16 cellular contexts compared by ENCODE assay signal in the genomic region with DNA sequence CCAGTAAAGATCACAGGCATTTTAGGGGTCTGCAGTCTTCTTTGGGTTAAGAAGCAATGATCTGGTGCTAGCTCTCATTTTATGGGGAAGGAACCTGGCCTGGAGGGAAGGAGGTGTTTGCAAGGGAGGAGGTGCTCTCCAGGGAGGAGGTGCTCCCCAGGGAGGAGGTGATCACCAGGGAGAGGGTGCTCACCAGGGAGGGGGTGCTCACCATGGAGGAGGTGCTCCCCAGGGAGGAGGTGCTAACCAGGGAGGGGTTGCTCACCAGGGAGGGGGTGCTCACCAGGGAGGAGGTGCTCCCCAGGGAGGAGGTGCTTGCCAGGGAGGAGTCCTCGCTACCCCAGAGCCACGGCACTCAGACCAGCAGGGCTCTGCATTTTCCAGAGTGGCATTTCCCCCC.
DNase-seq lines count a peak whose midpoint lies in the region; ATAC-seq and TF ChIP-seq lines count a peak whose summit lies in the region.
"Had no signal": no experiment of that assay in that cellular context is flagged by ENCODE, and none has a peak within 500 bp of the region (broad histone marks: within the 10 kb centered on the region; RNA-seq: fewer than 3 reads in every experiment).

No MANE protein-coding gene starts in this region.

- H3K4me2 ChIP-seq in BLaER1 (peak overlapping the region; percentile 17), MM.1S (ENCODE audit: low read depth, low read length) (no peak overlapping the region)

- H4K20me1 ChIP-seq in BLaER1 (peaks cover 29% of the 10 kb centered on the region; the same call in 1 of the 2 replicates), MM.1S (ENCODE audit: insufficient read depth, low read length) (no peaks in the 10 kb centered on the region)

- peaks cover 3% of the 10 kb centered on the region for H3K27me3 Mint-ChIP-seq in activated B cell treated with CpG ODN at 0.5 μM for 24 hours
- H3K27me3 Mint-ChIP-seq in stimulated activated memory B cell treated with anti-CD40 and anti-IgM and Interleukin-4, amounts not matched to agents 10 μg/mL and 1 μg/mL and 100 μg/mL, for 72 hours = no peaks in the 10 kb centered on the region

- no peak overlapping the region for H3K27ac Mint-ChIP-seq in activated B cell treated with CpG ODN at 0.5 μM for 24 hours
- H3K27ac Mint-ChIP-seq in stimulated activated memory B cell treated with anti-CD40 and anti-IgM and Interleukin-4, amounts not matched to agents 10 μg/mL and 1 μg/mL and 100 μg/mL, for 72 hours = peak overlapping the region; percentile 89
- H3K27ac Mint-ChIP-seq: CD4-positive, alpha-beta T cell had no signal

- POLR2A ChIA-PET in activated B cell treated with CpG ODN at 0.5 μM for 24 hours (lab: Charles Lee) = interaction anchor here (0.7 to 3.9 kb wide), 5 partner anchors 10 to 227 kb away, joined by 3 to 22 read pairs (median 5); a partner anchor contains a TSS

- no peaks in the 10 kb centered on the region for H3K79me2 ChIP-seq in MM.1S (ENCODE audit: low read length)

- CTCF ChIA-PET in activated B cell treated with CpG ODN at 0.5 μM for 24 hours (lab: Charles Lee) = no interaction called here

- H3K9ac ChIP-seq in BLaER1 (no peak overlapping the region), MM.1S (ENCODE audit: low read length) (peak overlapping the region; percentile 59; the same call in 1 of the 2 replicates)
- H3K9ac ChIP-seq: GM23248 had no signal

- H3K9me3 Mint-ChIP-seq in activated B cell treated with CpG ODN at 0.5 μM for 24 hours = no peaks in the 10 kb centered on the region
- H3K9me3 Mint-ChIP-seq in stimulated activated memory B cell treated with anti-CD40 and anti-IgM and Interleukin-4, amounts not matched to agents 10 μg/mL and 1 μg/mL and 100 μg/mL, for 72 hours = no peaks in the 10 kb centered on the region
- H3K9me3 Mint-ChIP-seq: CD4-positive, alpha-beta T cell had no signal

- no peaks in the 10 kb centered on the region for H3K36me3 ChIP-seq in BLaER1
- no peaks in the 10 kb centered on the region for H3K36me3 ChIP-seq in MM.1S (replicated peaks; ENCODE audit: insufficient read depth, low read length)
- H3K36me3 ChIP-seq: BE2C, HAP-1 had no signal

- H3K9me3 ChIP-seq in BLaER1 (no peaks in the 10 kb centered on the region), MM.1S (replicated peaks; ENCODE audit: insufficient read depth, low read length) (no peaks in the 10 kb centered on the region)
- H3K9me3 ChIP-seq: BE2C, HAP-1 had no signal

- H3K27me3 ChIP-seq in BLaER1 = no peaks in the 10 kb centered on the region
- no peaks in the 10 kb centered on the region for H3K27me3 ChIP-seq in MM.1S (replicated peaks; ENCODE audit: insufficient read depth, low read length)
- H3K27me3 ChIP-seq: BE2C had no signal

- H3K4me1 ChIP-seq in BLaER1 (peaks cover 40% of the 10 kb centered on the region), MM.1S (ENCODE audit: low read length) (peaks cover 39% of the 10 kb centered on the region)
- H3K4me1 ChIP-seq: BE2C, HAP-1 had no signal

- no peak overlapping the region for H3K4me3 ChIP-seq in BLaER1
- no peak overlapping the region for H3K4me3 ChIP-seq in MM.1S (ENCODE audit: low read length)
- H3K4me3 ChIP-seq: GM23248, HAP-1 had no signal

- peak overlapping the region; percentile 28 for H3K4me3 Mint-ChIP-seq in activated B cell treated with CpG ODN at 0.5 μM for 24 hours
- H3K4me3 Mint-ChIP-seq in stimulated activated memory B cell treated with anti-CD40 and anti-IgM and Interleukin-4, amounts not matched to agents 10 μg/mL and 1 μg/mL and 100 μg/mL, for 72 hours = no peak overlapping the region
- H3K4me3 Mint-ChIP-seq: CD4-positive, alpha-beta T cell had no signal

- no peak for DNase-seq in MM.1S
- no peak for DNase-seq in activated B cell treated with CpG ODN at 0.5 μM for 24 hours
- no peak for DNase-seq in NAMALWA (ENCODE audit: low spot score)
- DNase-seq: BE2C; CD4-positive, alpha-beta T cell; DMS153; DMS79; GDM1; GM23248 had no signal

- peaks cover 28% of the 10 kb centered on the region for H3F3A ChIP-seq in MM.1S (ENCODE audit: insufficient read depth, low read length)

- ATAC-seq in activated B cell treated with CpG ODN at 0.5 μM for 24 hours (ENCODE audit: low read depth) = no peak
- ATAC-seq in stimulated activated memory B cell treated with anti-CD40 and anti-IgM and Interleukin-4, amounts not matched to agents 10 μg/mL and 1 μg/mL and 100 μg/mL, for 72 hours = no peak
- no peak for ATAC-seq in HG03097 (IDR thresholded peaks at IDR 0.05; ENCODE audit: low FRiP score, unreplicated experiment)
- ATAC-seq in HG03439 (IDR thresholded peaks at IDR 0.05; ENCODE audit: unreplicated experiment) = no peak
- ATAC-seq: HepG2 had no signal

- no peak for TF ChIP-seq CTCF in MM.1S (IDR thresholded peaks at IDR 0.05; ENCODE audit: low read length)
- no peak for TF ChIP-seq CTCF in activated B cell treated with CpG ODN at 0.5 μM for 24 hours (IDR thresholded peaks at IDR 0.05)

- H2AFZ ChIP-seq in MM.1S (ENCODE audit: low read length) = no peak overlapping the region
- H2AFZ ChIP-seq: GM23248 had no signal

- H3K36me3 Mint-ChIP-seq in activated B cell treated with CpG ODN at 0.5 μM for 24 hours (ENCODE audit: low read depth) = no peaks in the 10 kb centered on the region
- H3K36me3 Mint-ChIP-seq in stimulated activated memory B cell treated with anti-CD40 and anti-IgM and Interleukin-4, amounts not matched to agents 10 μg/mL and 1 μg/mL and 100 μg/mL, for 72 hours = no peaks in the 10 kb centered on the region

- peaks cover 46% of the 10 kb centered on the region for H3K4me1 Mint-ChIP-seq in activated B cell treated with CpG ODN at 0.5 μM for 24 hours
- peaks cover 56% of the 10 kb centered on the region for H3K4me1 Mint-ChIP-seq in stimulated activated memory B cell treated with anti-CD40 and anti-IgM and Interleukin-4, amounts not matched to agents 10 μg/mL and 1 μg/mL and 100 μg/mL, for 72 hours

- H3K9me2 ChIP-seq in MM.1S (replicated peaks; ENCODE audit: insufficient read depth, low read length) = no peaks in the 10 kb centered on the region

- H3K27ac ChIP-seq in BLaER1 (no peak overlapping the region), MM.1S (ENCODE audit: low read length) (peak overlapping the region; percentile 93; the same call in 1 of the 2 replicates)
- H3K27ac ChIP-seq: C4-2B, GM23248 had no signal

- intact Hi-C loops in activated B cell treated with CpG ODN at 0.5 μM for 24 hours (cut with micrococcal nuclease) = no loop called here
